In genomic region chr7:21113609-21114416, GRCh38 we compare ENCODE assay signal across 22 cellular contexts.
DNase-seq lines count a peak whose midpoint lies in the region; ATAC-seq, FAIRE-seq and TF ChIP-seq lines count a peak whose summit lies in the region.
"Had no signal": no experiment of that assay in that cellular context is flagged by ENCODE, and none has a peak within 500 bp of the region (broad histone marks: within the 10 kb centered on the region; RNA-seq: fewer than 3 reads in every experiment).

No MANE protein-coding gene starts in this region.

- no peak for TF ChIP-seq CTCF in kidney epithelial cell (IDR thresholded peaks at IDR 0.05; ENCODE audit: insufficient read depth, low read length, poor library complexity, severe bottlenecking)
- TF ChIP-seq CTCF in GM10266 (IDR thresholded peaks at IDR 0.05; ENCODE audit: control insufficient read depth, insufficient read depth, low read depth, missing control alignments): no peak

- H3K36me3 ChIP-seq in kidney epithelial cell (ENCODE audit: control insufficient read depth, insufficient read depth, low read length): no peaks in the 10 kb centered on the region
- H3K36me3 ChIP-seq: BLaER1, SJSA1 had no signal

- DNase-seq in COLO829 (ENCODE audit: low spot score): peak; percentile 47
- peak; percentile 95 for DNase-seq in RCC 7860 (ENCODE audit: low spot score)
- peak; percentile 80 for DNase-seq in kidney epithelial cell (ENCODE audit: low read depth)
- no peak for DNase-seq in activated effector memory CD4-positive, alpha-beta T cell treated with Interleukin-2 at 50 U/mL for 16 hours
- DNase-seq in GM10266 (ENCODE audit: extremely low spot score): no peak
- no peak for DNase-seq in DMS53 (lab: John Stamatoyannopoulos, UW)
- DNase-seq: CD8-positive, alpha-beta memory T cell; GDM1; IMR-90; NCI-H1436; NCI-H2029 treated with DMSO at 0.1 percent for 48 hours; NCI-H2171 treated with DMSO at 0.1 percent for 48 hours; NCI-H446 treated with DMSO at 0.1 percent for 48 hours; NCI-H748 treated with DMSO at 0.1 percent for 48 hours; SW 1271 had no signal

- FAIRE-seq in RCC 7860 (lab: Jason Lieb, UNC): peak; percentile 98
- FAIRE-seq: GM12892 had no signal

- H3K27me3 ChIP-seq in kidney epithelial cell (ENCODE audit: control insufficient read depth, insufficient read depth, low read length): no peaks in the 10 kb centered on the region
- H3K27me3 ChIP-seq: BLaER1 had no signal

- ATAC-seq in HG02759 (IDR thresholded peaks at IDR 0.05; ENCODE audit: unreplicated experiment) (peak; percentile 61), HG03108 (IDR thresholded peaks at IDR 0.05; ENCODE audit: unreplicated experiment) (no peak)
- ATAC-seq: GM23338, HCT116 had no signal

- H3K4me3 ChIP-seq in kidney epithelial cell (ENCODE audit: low read depth, low read length): no peak overlapping the region
- H3K4me3 ChIP-seq: BLaER1, GM23338, SJSA1 had no signal

Comparison
In these comparisons a context has a peak if more than half of its experiments do, and no peak if none do; other contexts are left out.
1. DNase-seq: peak in COLO829 (single experiment), RCC 7860 (single experiment) and kidney epithelial cell (single experiment); none in activated effector memory CD4-positive, alpha-beta T cell treated with Interleukin-2 at 50 U/mL for 16 hours (single experiment), GM10266 (single experiment) and DMS53 (single experiment).